Comparison of ENCODE assay signal across 8 cellular contexts in the genomic region with DNA sequence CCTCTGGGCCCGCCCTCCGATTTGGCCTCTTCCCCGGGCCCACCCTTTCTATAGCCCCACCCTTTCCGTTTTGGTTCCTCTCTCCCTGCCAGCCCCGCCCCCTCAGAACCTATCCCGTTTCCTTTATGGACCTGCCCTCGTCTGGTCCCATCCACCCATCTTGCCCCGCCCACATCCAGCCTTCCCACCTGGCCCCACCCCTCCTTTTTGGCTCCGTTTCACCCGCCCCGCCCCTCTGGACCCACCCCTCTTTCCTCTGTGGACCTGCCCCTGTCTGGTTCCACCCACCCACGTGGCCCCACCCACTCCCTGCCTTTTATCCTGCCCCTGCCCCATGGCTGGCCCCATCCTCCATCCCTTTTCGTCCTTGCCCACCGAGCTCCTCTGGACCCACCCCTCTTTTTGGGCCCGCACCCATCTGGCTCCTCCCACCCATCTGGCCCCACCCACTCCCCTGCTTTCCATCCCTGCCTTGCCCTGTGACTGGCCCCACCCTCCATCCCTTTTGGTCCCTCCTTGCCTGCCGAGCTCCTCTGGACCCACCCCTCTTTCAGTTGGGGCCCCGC.
DNase-seq lines count a peak whose midpoint lies in the region; ATAC-seq and TF ChIP-seq lines count a peak whose summit lies in the region.

No MANE protein-coding gene starts in this region.

- TF ChIP-seq CTCF in GM06990 (IDR thresholded peaks at IDR 0.05; ENCODE audit: insufficient read depth, low read length, poor library complexity, severe bottlenecking), result no peak

- H3K9me3 Mint-ChIP-seq in activated T-cell treated with anti-CD3 and anti-CD28 coated beads, Interleukin-2, amount 50 U/mL, for 72 hours, result no peaks in the 10 kb centered on the region
- peaks cover 0 to 2% (median 0%) of the 10 kb centered on the region in 6 donors for H3K9me3 Mint-ChIP-seq in immature natural killer cell
- peaks cover 3% of the 10 kb centered on the region for H3K9me3 Mint-ChIP-seq in stimulated activated memory B cell treated with anti-CD40 and anti-IgM and Interleukin-4, amounts not matched to agents 10 μg/mL and 1 μg/mL and 100 μg/mL, for 72 hours

- H3K27me3 Mint-ChIP-seq in activated T-cell treated with anti-CD3 and anti-CD28 coated beads, Interleukin-2, amount 50 U/mL, for 72 hours (ENCODE audit: low read depth), result peaks cover 18% of the 10 kb centered on the region
- H3K27me3 Mint-ChIP-seq in immature natural killer cell (ENCODE audit: low read depth in 3 of 3), result peaks cover 7 to 27% (median 9%) of the 10 kb centered on the region in 3 donors
- peaks cover 82% of the 10 kb centered on the region for H3K27me3 Mint-ChIP-seq in stimulated activated memory B cell treated with anti-CD40 and anti-IgM and Interleukin-4, amounts not matched to agents 10 μg/mL and 1 μg/mL and 100 μg/mL, for 72 hours

- peak; percentile 73 to 76 for ATAC-seq in activated T-cell treated with anti-CD3 and anti-CD28 coated beads, Interleukin-2, amount 50 U/mL, for 72 hours (replicated peaks in 1 of 2)
- ATAC-seq in stimulated activated memory B cell treated with anti-CD40 and anti-IgM and Interleukin-4, amounts not matched to agents 10 μg/mL and 1 μg/mL and 100 μg/mL, for 72 hours, result peak; percentile 68
- ATAC-seq in HG02798 (IDR thresholded peaks at IDR 0.05; ENCODE audit: poor library complexity, unreplicated experiment), result no peak

- peak overlapping the region; percentile 6 for H3K4me3 ChIP-seq in GM06990 (replicated peaks; ENCODE audit: low read depth, low read length)

- H3K27ac Mint-ChIP-seq in activated T-cell treated with anti-CD3 and anti-CD28 coated beads, Interleukin-2, amount 50 U/mL, for 72 hours, result peak overlapping the region; percentile 55
- no peak overlapping the region for H3K27ac Mint-ChIP-seq in immature natural killer cell
- H3K27ac Mint-ChIP-seq in stimulated activated memory B cell treated with anti-CD40 and anti-IgM and Interleukin-4, amounts not matched to agents 10 μg/mL and 1 μg/mL and 100 μg/mL, for 72 hours, result peak overlapping the region; percentile 78

- peak; percentile 27 for DNase-seq in GM06990 (ENCODE audit: extremely low read depth, insufficient read length)
- peak; percentile 53 for DNase-seq in NCI-H748 treated with DMSO at 0.1 percent for 48 hours (lab: John Stamatoyannopoulos, UW)
- peak; percentile 81 to 87 for DNase-seq in activated T-cell treated with anti-CD3 and anti-CD28 coated beads, Interleukin-2, amount 50 U/mL, for 72 hours
- no peak for DNase-seq in immature natural killer cell
- no peak for DNase-seq in retina
- no peak for DNase-seq in NCI-H446 treated with DMSO at 0.1 percent for 48 hours (lab: John Stamatoyannopoulos, UW)

- no peaks in the 10 kb centered on the region for H3K36me3 Mint-ChIP-seq in activated T-cell treated with anti-CD3 and anti-CD28 coated beads, Interleukin-2, amount 50 U/mL, for 72 hours (ENCODE audit: insufficient read depth in 2 of 2)
- H3K36me3 Mint-ChIP-seq in immature natural killer cell, result no peaks in the 10 kb centered on the region
- no peaks in the 10 kb centered on the region for H3K36me3 Mint-ChIP-seq in stimulated activated memory B cell treated with anti-CD40 and anti-IgM and Interleukin-4, amounts not matched to agents 10 μg/mL and 1 μg/mL and 100 μg/mL, for 72 hours

- H3K4me1 Mint-ChIP-seq in activated T-cell treated with anti-CD3 and anti-CD28 coated beads, Interleukin-2, amount 50 U/mL, for 72 hours (ENCODE audit: low read depth), result peaks cover 14% of the 10 kb centered on the region
- H3K4me1 Mint-ChIP-seq in immature natural killer cell, result peaks cover 4 to 7% of the 10 kb centered on the region in 2 donors
- peaks cover 16% of the 10 kb centered on the region for H3K4me1 Mint-ChIP-seq in stimulated activated memory B cell treated with anti-CD40 and anti-IgM and Interleukin-4, amounts not matched to agents 10 μg/mL and 1 μg/mL and 100 μg/mL, for 72 hours

- peak overlapping the region; percentile 80 to 88 for H3K4me3 Mint-ChIP-seq in activated T-cell treated with anti-CD3 and anti-CD28 coated beads, Interleukin-2, amount 50 U/mL, for 72 hours
- H3K4me3 Mint-ChIP-seq in immature natural killer cell, result peak overlapping the region in 3 of 5 donors; percentile 17 to 37 (median 30)
- peak overlapping the region; percentile 80 for H3K4me3 Mint-ChIP-seq in stimulated activated memory B cell treated with anti-CD40 and anti-IgM and Interleukin-4, amounts not matched to agents 10 μg/mL and 1 μg/mL and 100 μg/mL, for 72 hours

- no peaks in the 10 kb centered on the region for H3K36me3 ChIP-seq in GM06990 (ENCODE audit: control insufficient read depth, insufficient read depth, low read length)

- peaks cover 4% of the 10 kb centered on the region for H3K27me3 ChIP-seq in GM06990 (replicated peaks; ENCODE audit: control insufficient read depth, insufficient read depth, low read length)

Comparison
In these comparisons a context has a peak if more than half of its experiments do, and no peak if none do; other contexts are left out.
1. DNase-seq: peak in GM06990 (single experiment), NCI-H748 treated with DMSO at 0.1 percent for 48 hours (single experiment) and activated T-cell treated with anti-CD3 and anti-CD28 coated beads, Interleukin-2, amount 50 U/mL, for 72 hours (2 of 2); none in immature natural killer cell (0 of 3), retina (single experiment) and NCI-H446 treated with DMSO at 0.1 percent for 48 hours (single experiment).
2. H3K27ac Mint-ChIP-seq: peak in activated T-cell treated with anti-CD3 and anti-CD28 coated beads, Interleukin-2, amount 50 U/mL, for 72 hours (single experiment) and stimulated activated memory B cell treated with anti-CD40 and anti-IgM and Interleukin-4, amounts not matched to agents 10 μg/mL and 1 μg/mL and 100 μg/mL, for 72 hours (single experiment); none in immature natural killer cell (0 of 6).
3. H3K4me3 Mint-ChIP-seq: peak in every context shown above with its lines; median percentile 84 in activated T-cell treated with anti-CD3 and anti-CD28 coated beads, Interleukin-2, amount 50 U/mL, for 72 hours; 80 in stimulated activated memory B cell treated with anti-CD40 and anti-IgM and Interleukin-4, amounts not matched to agents 10 μg/mL and 1 μg/mL and 100 μg/mL, for 72 hours; 30 in immature natural killer cell.